1 cellular context compared by ENCODE assay signal in genomic region chr6:170448745-170449144, GRCh38.
TF ChIP-seq lines count a peak whose summit lies in the region.

No MANE protein-coding gene starts in this region.

TF ChIP-seq in WTC11, 78 proteins besides CTCF, POLR2A, EP300 and RAD21 (continued from another document):
- no peak for TF ChIP-seq ZMAT4 (CRISPR knock-in tag; IDR thresholded peaks at IDR 0.05)
- TF ChIP-seq TCF7 (CRISPR knock-in tag; IDR thresholded peaks at IDR 0.05; ENCODE audit: low read depth) = no peak
